Comparison of ENCODE assay signal across 1 cellular context in the genomic region with DNA sequence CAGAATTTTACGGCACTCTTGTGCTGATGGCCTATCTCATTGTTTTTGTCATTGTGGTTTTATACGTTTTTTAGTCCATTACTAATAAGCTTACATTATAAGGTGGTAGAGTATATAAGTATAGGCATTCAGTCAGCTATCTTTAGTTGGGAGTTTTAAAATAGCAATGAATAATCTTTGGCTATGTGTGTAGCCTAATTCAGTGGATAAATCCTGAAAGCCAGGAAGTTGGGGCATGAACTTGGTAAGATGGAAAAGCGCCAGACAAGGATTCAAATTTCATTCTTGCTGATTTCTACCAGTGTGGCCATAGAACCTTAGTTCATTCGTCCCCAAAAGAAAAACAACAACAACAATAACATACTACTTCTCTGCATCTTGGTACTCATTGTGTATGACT.
TF ChIP-seq lines count a peak whose summit lies in the region.

No MANE protein-coding gene starts in this region.

TF ChIP-seq in H1, 55 proteins besides CTCF, POLR2A, EP300 and RAD21:
- TF ChIP-seq CTBP2 (IDR thresholded peaks at IDR 0.05; ENCODE audit: borderline replicate concordance, insufficient read depth, insufficient read length, low read length), result no peak
- no peak for TF ChIP-seq SIX5 (IDR thresholded peaks at IDR 0.05; ENCODE audit: low read depth, low read length)
- no peak for TF ChIP-seq SUZ12 (IDR thresholded peaks at IDR 0.05; ENCODE audit: low read length)
- no peak for TF ChIP-seq MAFK (IDR thresholded peaks at IDR 0.05; ENCODE audit: low read depth, low read length)
- no peak for TF ChIP-seq POLR2AphosphoS5 (IDR thresholded peaks at IDR 0.05; ENCODE audit: low read depth, low read length)
- TF ChIP-seq CREB1 (IDR thresholded peaks at IDR 0.05), result no peak
- TF ChIP-seq, protein P1, sequence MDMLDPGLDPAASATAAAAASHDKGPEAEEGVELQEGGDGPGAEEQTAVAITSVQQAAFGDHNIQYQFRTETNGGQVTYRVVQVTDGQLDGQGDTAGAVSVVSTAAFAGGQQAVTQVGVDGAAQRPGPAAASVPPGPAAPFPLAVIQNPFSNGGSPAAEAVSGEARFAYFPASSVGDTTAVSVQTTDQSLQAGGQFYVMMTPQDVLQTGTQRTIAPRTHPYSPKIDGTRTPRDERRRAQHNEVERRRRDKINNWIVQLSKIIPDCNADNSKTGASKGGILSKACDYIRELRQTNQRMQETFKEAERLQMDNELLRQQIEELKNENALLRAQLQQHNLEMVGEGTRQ (IDR thresholded peaks at IDR 0.05; ENCODE audit: low read length), result no peak
- no peak for TF ChIP-seq RFX5 (IDR thresholded peaks at IDR 0.05; ENCODE audit: borderline replicate concordance, low read depth, low read length)
- TF ChIP-seq ASH2L (IDR thresholded peaks at IDR 0.05; ENCODE audit: low read length), result no peak
- no peak for TF ChIP-seq NANOG (IDR thresholded peaks at IDR 0.05; ENCODE audit: insufficient read depth, low read depth, low read length, poor library complexity, severe bottlenecking)
